In genomic region chr10:86711957-86712708, GRCh38 we compare ENCODE assay signal across 8 cellular contexts. TPM values are rescaled to one million over a fixed set of nuclear protein-coding genes. Genes with fewer than 3 reads are reported as not detected.
DNase-seq lines count a peak whose midpoint lies in the region; ATAC-seq and TF ChIP-seq lines count a peak whose summit lies in the region.

No MANE protein-coding gene starts in this region.

- H3K4me1 Mint-ChIP-seq in activated T-helper 1 cell treated with anti-CD3 and anti-CD28 coated beads, Interleukin-12 subunit alpha, Interleukin-12 subunit beta, Interleukin-2, Interleukin-4 antibody, amounts not matched to agents 30 ng/mL and 10 ng/mL and 1 ng/mL, durations not matched to agents 14 hours and 24 hours and 36 hours (ENCODE audit: low read depth): peaks cover 17% of the 10 kb centered on the region

- peak overlapping the region; percentile 96 to 97 for H3K27ac ChIP-seq in prostate gland

- no peaks in the 10 kb centered on the region for H3K36me3 ChIP-seq in MG63
- no peaks in the 10 kb centered on the region for H3K36me3 ChIP-seq in prostate gland

- no peak for TF ChIP-seq POLR2A in prostate gland (IDR thresholded peaks at IDR 0.05)

- H3K4me3 ChIP-seq in MG63 (peak overlapping the region; percentile 74), prostate gland (peak overlapping the region; percentile 81 to 86)

- peak; percentile 0 to 6 for ATAC-seq in left cardiac atrium

- no peak for TF ChIP-seq CTCF in prostate gland (IDR thresholded peaks at IDR 0.05)

- intact Hi-C loops in activated T-helper 1 cell treated with anti-CD3 and anti-CD28 coated beads, Interleukin-12 subunit alpha, Interleukin-12 subunit beta, Interleukin-2, Interleukin-4 antibody, amounts not matched to agents 30 ng/mL and 10 ng/mL and 1 ng/mL, durations not matched to agents 14 hours and 24 hours and 36 hours (cut with micrococcal nuclease): loop anchor here (1.0 to 5.0 kb wide), 7 partner anchors 44 to 383 kb away; partner anchors contain the start of genes ADIRF, BMPR1A, GLUD1 and SHLD2
- intact Hi-C loops in left cardiac atrium (cut with DNase I): loop anchor here in 1 of 2 donors (5.0 kb wide), 1 partner anchor 185 kb away; no protein-coding TSS in a partner anchor
- intact Hi-C loops in prostate gland (cut with DNase I): loop anchor here (1.0 to 2.0 kb wide), 2 partner anchors 45 to 189 kb away; no protein-coding TSS in a partner anchor

- H3K36me3 Mint-ChIP-seq in activated T-helper 1 cell treated with anti-CD3 and anti-CD28 coated beads, Interleukin-12 subunit alpha, Interleukin-12 subunit beta, Interleukin-2, Interleukin-4 antibody, amounts not matched to agents 30 ng/mL and 10 ng/mL and 1 ng/mL, durations not matched to agents 14 hours and 24 hours and 36 hours (ENCODE audit: low read depth): peaks cover 2% of the 10 kb centered on the region

- H3K27me3 Mint-ChIP-seq in activated T-helper 1 cell treated with anti-CD3 and anti-CD28 coated beads, Interleukin-12 subunit alpha, Interleukin-12 subunit beta, Interleukin-2, Interleukin-4 antibody, amounts not matched to agents 30 ng/mL and 10 ng/mL and 1 ng/mL, durations not matched to agents 14 hours and 24 hours and 36 hours (ENCODE audit: insufficient read depth): no peaks in the 10 kb centered on the region

- 12% methylated on average over 32 of the region's 32 CpGs for WGBS in prostate gland

- H3K4me1 ChIP-seq in prostate gland (replicated peaks): no peaks in the 10 kb centered on the region

- no peaks in the 10 kb centered on the region for H3K9me3 Mint-ChIP-seq in activated T-helper 1 cell treated with anti-CD3 and anti-CD28 coated beads, Interleukin-12 subunit alpha, Interleukin-12 subunit beta, Interleukin-2, Interleukin-4 antibody, amounts not matched to agents 30 ng/mL and 10 ng/mL and 1 ng/mL, durations not matched to agents 14 hours and 24 hours and 36 hours

- H3K4me3 Mint-ChIP-seq in activated T-helper 1 cell treated with anti-CD3 and anti-CD28 coated beads, Interleukin-12 subunit alpha, Interleukin-12 subunit beta, Interleukin-2, Interleukin-4 antibody, amounts not matched to agents 30 ng/mL and 10 ng/mL and 1 ng/mL, durations not matched to agents 14 hours and 24 hours and 36 hours: peak overlapping the region; percentile 83

- H3K27me3 ChIP-seq in MG63: no peaks in the 10 kb centered on the region
- no peaks in the 10 kb centered on the region for H3K27me3 ChIP-seq in prostate gland (replicated peaks; ENCODE audit: insufficient read depth)

- H3K27ac Mint-ChIP-seq in activated T-helper 1 cell treated with anti-CD3 and anti-CD28 coated beads, Interleukin-12 subunit alpha, Interleukin-12 subunit beta, Interleukin-2, Interleukin-4 antibody, amounts not matched to agents 30 ng/mL and 10 ng/mL and 1 ng/mL, durations not matched to agents 14 hours and 24 hours and 36 hours: peak overlapping the region; percentile 89

- DNase-seq in A172 (ENCODE audit: low spot score): peak; percentile 25
- DNase-seq in GM03348 (ENCODE audit: low spot score): peak; percentile 77
- peak; percentile 6 for DNase-seq in HCEC 1CT
- peak; percentile 25 for DNase-seq in MG63
- no peak for DNase-seq in activated T-helper 1 cell treated with anti-CD3 and anti-CD28 coated beads, Interleukin-12 subunit alpha, Interleukin-12 subunit beta, Interleukin-2, Interleukin-4 antibody, amounts not matched to agents 30 ng/mL and 10 ng/mL and 1 ng/mL, durations not matched to agents 14 hours and 24 hours and 36 hours (ENCODE audit: low spot score)
- DNase-seq in left cardiac atrium: peak; percentile 59
- DNase-seq in prostate gland (ENCODE audit: low spot score): peak; percentile 38
- DNase-seq in SKM-1 treated with dmso at 0.1 percent for 144 hours (lab: John Stamatoyannopoulos, UW; ENCODE audit: unreplicated experiment): no peak

- H3K9me3 ChIP-seq in MG63: no peaks in the 10 kb centered on the region
- no peaks in the 10 kb centered on the region for H3K9me3 ChIP-seq in prostate gland

RNA-seq across cellular contexts. Expression of gene LDB3, which starts 43.8 kb away (rescaled TPM):
- total RNA-seq in A172 (2014; rRNA removed; shearing (Covaris generic)): 0.10 and 0.31 TPM in 2 replicates
- not detected in 2 replicates for total RNA-seq in MG63 (2014; rRNA removed; shearing (Covaris generic); ENCODE audit: low replicate concordance)
- total RNA-seq in activated T-helper 1 cell treated with anti-CD3 and anti-CD28 coated beads, Interleukin-12 subunit alpha, Interleukin-12 subunit beta, Interleukin-2, Interleukin-4 antibody, amounts not matched to agents 30 ng/mL and 10 ng/mL and 1 ng/mL, durations not matched to agents 14 hours and 24 hours and 36 hours: 0.10 TPM in 1 of 2 replicates, not detected in the other
- total RNA-seq in left cardiac atrium (100 to 1,000 TPM; 585 to 779 TPM), prostate gland (10 to 100 TPM; 10.8 to 13.0 TPM)

RNA-seq across cellular contexts. Expression of gene BMPR1A, which starts 44.3 kb away (rescaled TPM):
- 50.1 and 57.2 TPM in 2 replicates for total RNA-seq in A172 (2014; rRNA removed; shearing (Covaris generic))
- 32.6 and 35.1 TPM in 2 replicates for total RNA-seq in MG63 (2014; rRNA removed; shearing (Covaris generic); ENCODE audit: low replicate concordance)
- 9.7 and 14.5 TPM in 2 replicates for total RNA-seq in activated T-helper 1 cell treated with anti-CD3 and anti-CD28 coated beads, Interleukin-12 subunit alpha, Interleukin-12 subunit beta, Interleukin-2, Interleukin-4 antibody, amounts not matched to agents 30 ng/mL and 10 ng/mL and 1 ng/mL, durations not matched to agents 14 hours and 24 hours and 36 hours
- total RNA-seq in left cardiac atrium (10 to 100 TPM; 46.2 to 56.8 TPM), prostate gland (10 to 100 TPM; 53.9 to 58.1 TPM)

RNA-seq across cellular contexts. Expression of gene OPN4, which starts 57.8 kb away (rescaled TPM):
- total RNA-seq in A172 (2014; rRNA removed; shearing (Covaris generic)): 0.31 TPM in 1 of 2 replicates, not detected in the other
- total RNA-seq in MG63 (2014; rRNA removed; shearing (Covaris generic); ENCODE audit: low replicate concordance): not detected in 2 replicates
- not detected in 2 replicates for total RNA-seq in activated T-helper 1 cell treated with anti-CD3 and anti-CD28 coated beads, Interleukin-12 subunit alpha, Interleukin-12 subunit beta, Interleukin-2, Interleukin-4 antibody, amounts not matched to agents 30 ng/mL and 10 ng/mL and 1 ng/mL, durations not matched to agents 14 hours and 24 hours and 36 hours
- total RNA-seq in left cardiac atrium (under 1 TPM; 0.12 to 0.18 TPM), prostate gland (not detected)

Comparison
In these comparisons a context has a peak if more than half of its experiments do, and no peak if none do; other contexts are left out.
1. DNase-seq: peak in A172 (single experiment), GM03348 (single experiment), HCEC 1CT (single experiment), MG63 (single experiment), left cardiac atrium (single experiment) and prostate gland (single experiment); none in activated T-helper 1 cell treated with anti-CD3 and anti-CD28 coated beads, Interleukin-12 subunit alpha, Interleukin-12 subunit beta, Interleukin-2, Interleukin-4 antibody, amounts not matched to agents 30 ng/mL and 10 ng/mL and 1 ng/mL, durations not matched to agents 14 hours and 24 hours and 36 hours (single experiment) and SKM-1 treated with dmso at 0.1 percent for 144 hours (single experiment).
2. RNA of gene LDB3, which starts 43.8 kb away (total RNA-seq): 585 to 779 TPM in left cardiac atrium; 10.8 to 13.0 TPM in prostate gland, 0.10 TPM in activated T-helper 1 cell treated with anti-CD3 and anti-CD28 coated beads, Interleukin-12 subunit alpha, Interleukin-12 subunit beta, Interleukin-2, Interleukin-4 antibody, amounts not matched to agents 30 ng/mL and 10 ng/mL and 1 ng/mL, durations not matched to agents 14 hours and 24 hours and 36 hours, 0.10 to 0.31 TPM in A172 and not detected in MG63; every median in the first group is over 10 times any median in the second.